In genomic region chr7:19107392-19108147, GRCh38 we compare ENCODE assay signal across 8 cellular contexts. TPM values are rescaled to one million over a fixed set of nuclear protein-coding genes. Genes with fewer than 3 reads are reported as not detected.
DNase-seq lines count a peak whose midpoint lies in the region; ATAC-seq and TF ChIP-seq lines count a peak whose summit lies in the region.

No MANE protein-coding gene starts in this region.

- DNase-seq in ascending aorta (ENCODE audit: low spot score in 2 of 2) (peak in 1 of 2 donors; percentile 75), GM13976 (ENCODE audit: low spot score) (no peak), DMS79 treated with DMSO at 0.1 percent for 48 hours (lab: John Stamatoyannopoulos, UW) (no peak)

- H3K27ac ChIP-seq in HUES64 (ENCODE audit: low read depth, low read length) (no peak overlapping the region), ascending aorta (peak overlapping the region; percentile 54 to 80), iPS-18a (ENCODE audit: low read length) (no peak overlapping the region), stomach smooth muscle (ENCODE audit: low read length) (no peak overlapping the region)

- no peaks in the 10 kb centered on the region for H3K9me3 ChIP-seq in HUES64 (ENCODE audit: insufficient read depth, low read depth, low read length)
- H3K9me3 ChIP-seq in ascending aorta: no peaks in the 10 kb centered on the region
- H3K9me3 ChIP-seq in iPS-18a (ENCODE audit: control insufficient read depth, low read depth, low read length): no peaks in the 10 kb centered on the region
- H3K9me3 ChIP-seq in stomach smooth muscle (ENCODE audit: control insufficient read depth in 2 of 2, low read length in 2 of 2): no peaks in the 10 kb centered on the region

- H3K9ac ChIP-seq in HUES64 (ENCODE audit: low read depth, low read length) (0 out of 2 replicates have a peak overlapping the region, but pooled peaks have one; percentile 20), iPS-18a (ENCODE audit: low read length) (no peak overlapping the region), stomach smooth muscle (ENCODE audit: low read length in 2 of 2) (no peak overlapping the region)

- in situ Hi-C loops in GM13976 (cut with MboI; ENCODE audit: low sequenced_read_pairs, unreplicated experiment): loop anchor here (25.0 kb wide), 2 partner anchors 555 to 1680 kb away; partner anchors contain the start of gene SP8

- H3K27me3 ChIP-seq in HUES64 (ENCODE audit: insufficient read depth, low read length): peaks cover 98% of the 10 kb centered on the region
- H3K27me3 ChIP-seq in ascending aorta: no peaks in the 10 kb centered on the region
- H3K27me3 ChIP-seq in iPS-18a (ENCODE audit: control insufficient read depth, insufficient read depth, low read length): peaks cover 97% of the 10 kb centered on the region
- peaks cover 71 to 79% of the 10 kb centered on the region in 2 donors for H3K27me3 ChIP-seq in stomach smooth muscle (ENCODE audit: control insufficient read depth in 1 of 2, insufficient read depth in 2 of 2, low read length in 2 of 2)

- no peak for ATAC-seq in HG03097 (IDR thresholded peaks at IDR 0.05; ENCODE audit: low FRiP score, unreplicated experiment)
- ATAC-seq in HG02798 (IDR thresholded peaks at IDR 0.05; ENCODE audit: poor library complexity, unreplicated experiment): no peak

- under 1% methylated on average over 45 of the region's 45 CpGs for WGBS in HUES64

- no peak for TF ChIP-seq CTCF in ascending aorta (IDR thresholded peaks at IDR 0.05)
- TF ChIP-seq CTCF in GM13976 (IDR thresholded peaks at IDR 0.05; ENCODE audit: borderline replicate concordance, control extremely low read depth, extremely low read depth, insufficient read depth, missing control alignments): no peak

- intact Hi-C loops in ascending aorta (cut with DNase I): loop anchor here (5.0 kb wide), 4 partner anchors 130 to 1165 kb away; partner anchors contain the start of gene SNX13

- no peaks in the 10 kb centered on the region for H3K36me3 ChIP-seq in HUES64 (ENCODE audit: insufficient read depth, low read length)
- no peaks in the 10 kb centered on the region for H3K36me3 ChIP-seq in ascending aorta
- no peaks in the 10 kb centered on the region for H3K36me3 ChIP-seq in iPS-18a (ENCODE audit: control insufficient read depth, low read depth, low read length)
- H3K36me3 ChIP-seq in stomach smooth muscle (ENCODE audit: control insufficient read depth in 2 of 2, insufficient read depth in 2 of 2, low read length in 2 of 2): no peaks in the 10 kb centered on the region

- H3K4me3 ChIP-seq in HUES64 (ENCODE audit: low read length) (peak overlapping the region; percentile 55), ascending aorta (peak overlapping the region; percentile 69 to 74), iPS-18a (ENCODE audit: low read length) (peak overlapping the region; percentile 65), stomach smooth muscle (ENCODE audit: low read length in 2 of 2) (peak overlapping the region; percentile 77)

- H3K4me1 ChIP-seq in HUES64 (ENCODE audit: insufficient read depth, low read length) (peaks cover 48% of the 10 kb centered on the region), ascending aorta (peaks cover 3 to 8% of the 10 kb centered on the region in 2 donors), iPS-18a (ENCODE audit: control insufficient read depth, low read depth, low read length) (peaks cover 46% of the 10 kb centered on the region), stomach smooth muscle (ENCODE audit: control insufficient read depth, insufficient read depth, low read length) (peaks cover 25% of the 10 kb centered on the region)

RNA-seq across cellular contexts. Expression of gene TWIST1, which starts 9.9 kb away (rescaled TPM):
- polyA plus RNA-seq in HUES64 (2013, experiment 1 of 2): 3.5 TPM
- polyA plus RNA-seq in HUES64 (2013, experiment 2 of 2): 2.6 TPM
- 2.0 TPM for total RNA-seq in ascending aorta

RNA-seq across cellular contexts. Expression of gene FERD3L, which starts 37.7 kb away (rescaled TPM):
- polyA plus RNA-seq in HUES64 (2013, experiment 1 of 2): not detected
- polyA plus RNA-seq in HUES64 (2013, experiment 2 of 2): not detected
- not detected for total RNA-seq in ascending aorta

Comparison
In these comparisons a context has a peak if more than half of its experiments do, and no peak if none do; other contexts are left out.
1. H3K27ac ChIP-seq: peak in ascending aorta (2 of 2); none in HUES64 (single experiment), iPS-18a (single experiment) and stomach smooth muscle (single experiment).
2. Peak in every context shown above with its lines, with median percentiles within 50 percentile points of each other: H3K4me3 ChIP-seq.